ENCODE assay signal across 12 cellular contexts in genomic region chr3:105253225-105253624, GRCh38.
DNase-seq lines count a peak whose midpoint lies in the region; ATAC-seq and TF ChIP-seq lines count a peak whose summit lies in the region.
"Had no signal": no experiment of that assay in that cellular context is flagged by ENCODE, and none has a peak within 500 bp of the region (broad histone marks: within the 10 kb centered on the region; RNA-seq: fewer than 3 reads in every experiment).

No MANE protein-coding gene starts in this region.

- peaks cover 20% of the 10 kb centered on the region for H3K9me3 Mint-ChIP-seq in chondrocyte (ENCODE audit: low read depth)
- H3K9me3 Mint-ChIP-seq: activated T-helper 17 cell treated with anti-CD3 and anti-CD28 coated beads, Interleukin-2, amount 50 U/mL, for 72 hours had no signal

- H3K27ac ChIP-seq in left lung: no peak overlapping the region
- no peak overlapping the region for H3K27ac ChIP-seq in heart left ventricle

- H3K36me3 ChIP-seq in left lung: no peaks in the 10 kb centered on the region
- H3K36me3 ChIP-seq in heart left ventricle: no peaks in the 10 kb centered on the region
- H3K36me3 ChIP-seq in HAP-1 (replicated peaks): no peaks in the 10 kb centered on the region

- WGBS in heart left ventricle, 4 donors: 37 to 54% (median 44%) methylated on average over 3 of the region's 3 CpGs

- intact Hi-C loops in left lung (cut with DNase I): no loop called here
- intact Hi-C loops in heart left ventricle (cut with DNase I): no loop called here

- H3K4me1 Mint-ChIP-seq in chondrocyte (ENCODE audit: low read depth): peaks cover 10% of the 10 kb centered on the region
- H3K4me1 Mint-ChIP-seq: activated T-helper 17 cell treated with anti-CD3 and anti-CD28 coated beads, Interleukin-2, amount 50 U/mL, for 72 hours had no signal

- ATAC-seq in left lung: peak; percentile 75
- ATAC-seq in heart left ventricle: no peak
- ATAC-seq: activated T-helper 17 cell treated with anti-CD3 and anti-CD28 coated beads, Interleukin-2, amount 50 U/mL, for 72 hours; stimulated activated memory B cell treated with anti-CD40 and anti-IgM and Interleukin-4, amounts not matched to agents 10 μg/mL and 1 μg/mL and 100 μg/mL, for 72 hours had no signal

- in situ Hi-C loops in HAP-1 (cut with MboI; ENCODE audit: low sequenced_read_pairs): no loop called here

- H3K4me3 ChIP-seq in left lung (no peak overlapping the region), heart left ventricle (no peak overlapping the region), HAP-1 (no peak overlapping the region)

- no peak overlapping the region for H3K27ac Mint-ChIP-seq in chondrocyte (ENCODE audit: unreplicated experiment)
- H3K27ac Mint-ChIP-seq: activated T-helper 17 cell treated with anti-CD3 and anti-CD28 coated beads, Interleukin-2, amount 50 U/mL, for 72 hours; stimulated activated memory B cell treated with anti-CD40 and anti-IgM and Interleukin-4, amounts not matched to agents 10 μg/mL and 1 μg/mL and 100 μg/mL, for 72 hours had no signal

- DNase-seq in D341Med (ENCODE audit: low spot score) (peak; percentile 48), NCI-H1105 treated with DMSO at 0.1 percent for 48 hours (lab: John Stamatoyannopoulos, UW) (peak; percentile 99), NCI-H748 (lab: John Stamatoyannopoulos, UW; ENCODE audit: unreplicated experiment) (peak; percentile 88), left lung (no peak), chondrocyte (ENCODE audit: low spot score) (no peak), heart left ventricle (no peak), HAP-1 (ENCODE audit: low spot score in 2 of 2) (no peak)
- DNase-seq in activated CD4-positive, alpha-beta T cell treated with anti-CD3 and anti-CD28 coated beads for 1 hour: no peak
- DNase-seq: Calu3, NCI-H187 had no signal

- H3K9me3 ChIP-seq in left lung (no peaks in the 10 kb centered on the region), heart left ventricle (peaks cover 0 to 8% (median 0%) of the 10 kb centered on the region in 12 donors), HAP-1 (no peaks in the 10 kb centered on the region)

- H3K4me3 Mint-ChIP-seq in chondrocyte (ENCODE audit: unreplicated experiment): no peak overlapping the region
- H3K4me3 Mint-ChIP-seq: activated T-helper 17 cell treated with anti-CD3 and anti-CD28 coated beads, Interleukin-2, amount 50 U/mL, for 72 hours; stimulated activated memory B cell treated with anti-CD40 and anti-IgM and Interleukin-4, amounts not matched to agents 10 μg/mL and 1 μg/mL and 100 μg/mL, for 72 hours had no signal

- H3K27me3 ChIP-seq in left lung (no peaks in the 10 kb centered on the region), heart left ventricle (no peaks in the 10 kb centered on the region), HAP-1 (ENCODE audit: low read depth) (no peaks in the 10 kb centered on the region)

- no peaks in the 10 kb centered on the region for H3K4me1 ChIP-seq in left lung
- H3K4me1 ChIP-seq in heart left ventricle: no peaks in the 10 kb centered on the region
- no peaks in the 10 kb centered on the region for H3K4me1 ChIP-seq in HAP-1

- TF ChIP-seq CTCF in left lung (IDR thresholded peaks at IDR 0.05) (no peak), chondrocyte (IDR thresholded peaks at IDR 0.05) (no peak), heart left ventricle (IDR thresholded peaks at IDR 0.05) (no peak)

- TF ChIP-seq POLR2A in heart left ventricle (IDR thresholded peaks at IDR 0.05): no peak

- no peaks in the 10 kb centered on the region for H3K27me3 Mint-ChIP-seq in chondrocyte (ENCODE audit: low read depth)
- H3K27me3 Mint-ChIP-seq: activated T-helper 17 cell treated with anti-CD3 and anti-CD28 coated beads, Interleukin-2, amount 50 U/mL, for 72 hours; stimulated activated memory B cell treated with anti-CD40 and anti-IgM and Interleukin-4, amounts not matched to agents 10 μg/mL and 1 μg/mL and 100 μg/mL, for 72 hours had no signal

- peaks cover 3% of the 10 kb centered on the region for H3K36me3 Mint-ChIP-seq in chondrocyte (ENCODE audit: low read depth)
- H3K36me3 Mint-ChIP-seq: stimulated activated memory B cell treated with anti-CD40 and anti-IgM and Interleukin-4, amounts not matched to agents 10 μg/mL and 1 μg/mL and 100 μg/mL, for 72 hours had no signal

Comparison
In these comparisons a context has a peak if more than half of its experiments do, and no peak if none do; other contexts are left out.
1. DNase-seq: peak in D341Med (single experiment), NCI-H1105 treated with DMSO at 0.1 percent for 48 hours (single experiment) and NCI-H748 (single experiment); none in left lung (0 of 2), chondrocyte (single experiment), heart left ventricle (0 of 5), activated CD4-positive, alpha-beta T cell treated with anti-CD3 and anti-CD28 coated beads for 1 hour (single experiment) and HAP-1 (0 of 2).